In genomic region chr6:21133902-21134301, GRCh38 we compare ENCODE assay signal across 15 cellular contexts.
DNase-seq lines count a peak whose midpoint lies in the region.
"Had no signal": no experiment of that assay in that cellular context is flagged by ENCODE, and none has a peak within 500 bp of the region (broad histone marks: within the 10 kb centered on the region; RNA-seq: fewer than 3 reads in every experiment).

No MANE protein-coding gene starts in this region.

- H3K4ac ChIP-seq in neuronal stem cell (ENCODE audit: low read length), result no peak overlapping the region

- H2BK5ac ChIP-seq in neuronal stem cell (ENCODE audit: low read length), result no peak overlapping the region

- no CpG with 5 or more reads among the region's 6 CpGs for WGBS in neuronal stem cell (ENCODE audit: extremely low coverage in 2 of 2, insufficient read length in 2 of 2, insufficient replicate concordance in 1 of 2), 2 donors

- H3K79me1 ChIP-seq in neuronal stem cell (ENCODE audit: low read depth, low read length), result no peaks in the 10 kb centered on the region

- H4K8ac ChIP-seq in neuronal stem cell (ENCODE audit: low read depth, low read length), result no peak overlapping the region

- H3K36me3 ChIP-seq in iPS-20b (ENCODE audit: insufficient read depth, low read depth, low read length), result no peaks in the 10 kb centered on the region
- H3K36me3 ChIP-seq in neuronal stem cell (replicated peaks in 1 of 2; ENCODE audit: control insufficient read depth in 2 of 2, insufficient read depth in 2 of 2, low read length in 2 of 2), result no peaks in the 10 kb centered on the region
- H3K36me3 ChIP-seq: SJSA1 had no signal

- no peak overlapping the region for H3K14ac ChIP-seq in neuronal stem cell (ENCODE audit: low read length)

- H3K4me3 ChIP-seq in iPS-20b (ENCODE audit: low read length) (peak overlapping the region; percentile 25; the same call in 1 of the 2 replicates), neuronal stem cell (ENCODE audit: low read length in 2 of 2) (no peak overlapping the region)
- H3K4me3 ChIP-seq: SJSA1 had no signal

- no peaks in the 10 kb centered on the region for H3K27me3 ChIP-seq in iPS-20b (ENCODE audit: insufficient read depth, low read length)
- no peaks in the 10 kb centered on the region for H3K27me3 ChIP-seq in neuronal stem cell (ENCODE audit: control insufficient read depth in 3 of 3, insufficient read depth in 3 of 3, low read depth in 1 of 3, low read length in 3 of 3)
- H3K27me3 ChIP-seq: SJSA1 had no signal

- no peak overlapping the region for H2BK12ac ChIP-seq in neuronal stem cell (ENCODE audit: low read length)

- H2AFZ ChIP-seq in neuronal stem cell (ENCODE audit: low read length), result no peak overlapping the region

- H3K27ac ChIP-seq in iPS-20b (ENCODE audit: low read length) (no peak overlapping the region), neuronal stem cell (replicated peaks; ENCODE audit: low read length) (no peak overlapping the region)
- H3K27ac ChIP-seq: SJSA1 had no signal

- H3K4me2 ChIP-seq in neuronal stem cell (ENCODE audit: insufficient read depth, low read length, poor library complexity, severe bottlenecking), result no peak overlapping the region

- peak; percentile 52 for DNase-seq in D341Med (ENCODE audit: low spot score)
- DNase-seq in NCI-H82 treated with DMSO at 0.1 percent for 48 hours (lab: John Stamatoyannopoulos, UW; ENCODE audit: unreplicated experiment), result peak; percentile 35
- DNase-seq in neuronal stem cell (ENCODE audit: low spot score), result peak; percentile 23
- no peak for DNase-seq in middle frontal gyrus (ENCODE audit: extremely low spot score, low spot score)
- DNase-seq in Ammon's horn (ENCODE audit: low spot score), result no peak
- no peak for DNase-seq in NCI-H187 (lab: John Stamatoyannopoulos, UW)
- DNase-seq: COR-L47, DMS153, EL, HCEC 1CT, MV-4-11, PC-3, SW 1271 had no signal

- H3K9me3 ChIP-seq in iPS-20b (ENCODE audit: insufficient read depth, low read depth, low read length) (no peaks in the 10 kb centered on the region), neuronal stem cell (replicated peaks in 1 of 2; ENCODE audit: control insufficient read depth in 2 of 2, insufficient read depth in 1 of 2, low read depth in 1 of 2, low read length in 2 of 2) (no peaks in the 10 kb centered on the region)
- H3K9me3 ChIP-seq: SJSA1 had no signal

- H2BK120ac ChIP-seq in neuronal stem cell (ENCODE audit: low read depth, low read length), result no peak overlapping the region

- H3K9ac ChIP-seq in iPS-20b (ENCODE audit: low read depth, low read length) (0 out of 2 replicates have a peak overlapping the region, but pooled peaks have one; percentile 21), neuronal stem cell (ENCODE audit: low read depth, low read length, poor library complexity) (no peak overlapping the region)

- H3K18ac ChIP-seq in neuronal stem cell (ENCODE audit: low read length), result no peak overlapping the region

- H4K91ac ChIP-seq in neuronal stem cell (ENCODE audit: low read depth, low read length, poor library complexity), result no peak overlapping the region

- no peak overlapping the region for H2AK5ac ChIP-seq in neuronal stem cell (ENCODE audit: low read depth, low read length)

- H3K4me1 ChIP-seq in iPS-20b (ENCODE audit: insufficient read depth, low read length), result peaks cover 42% of the 10 kb centered on the region; the same call in 1 of the 2 replicates
- peaks cover 10 to 60% of the 10 kb centered on the region in 2 donors for H3K4me1 ChIP-seq in neuronal stem cell (ENCODE audit: control insufficient read depth in 2 of 2, insufficient read depth in 1 of 2, low read depth in 1 of 2, low read length in 2 of 2)

- no peak overlapping the region for H2BK15ac ChIP-seq in neuronal stem cell (ENCODE audit: low read length)

- H3K23ac ChIP-seq in neuronal stem cell (ENCODE audit: low read depth, low read length, poor library complexity), result no peak overlapping the region

Comparison
In these comparisons a context has a peak if more than half of its experiments do, and no peak if none do; other contexts are left out.
1. DNase-seq: peak in D341Med (single experiment), NCI-H82 treated with DMSO at 0.1 percent for 48 hours (single experiment) and neuronal stem cell (single experiment); none in middle frontal gyrus (single experiment), Ammon's horn (single experiment) and NCI-H187 (0 of 2).